1 cellular context compared by ENCODE assay signal in the genomic region with DNA sequence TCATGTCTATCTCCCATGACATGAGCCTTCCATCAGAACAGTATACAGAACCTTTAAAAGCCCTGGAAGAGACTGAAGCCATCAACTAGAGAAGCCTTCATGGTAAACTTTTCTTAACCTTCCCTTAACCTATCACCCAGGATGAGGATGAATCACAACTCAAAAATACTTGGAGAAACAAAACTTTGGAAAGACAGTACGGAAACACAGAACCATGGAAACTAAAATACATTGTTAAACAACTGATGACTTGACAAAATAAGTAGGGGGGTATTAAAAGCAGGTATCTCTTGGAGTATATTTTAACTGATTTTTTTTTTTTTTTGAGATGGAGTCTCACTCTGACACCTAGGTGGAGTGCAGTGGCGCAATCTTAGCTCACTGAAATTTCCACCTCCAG.
A peak's percentile ranks its signal among the peaks of the same experiment; 100 is the strongest.
TF ChIP-seq lines count a peak whose summit lies in the region.

No MANE protein-coding gene starts in this region.

TF ChIP-seq in IMR-90, 13 proteins besides CTCF, POLR2A, EP300 and RAD21:
- TF ChIP-seq RCOR1 (IDR thresholded peaks at IDR 0.05; ENCODE audit: insufficient replicate concordance, low read length) (no peak), MAFK (IDR thresholded peaks at IDR 0.05; ENCODE audit: low read depth, low read length) (peak; percentile 71)
TF ChIP-seq in IMR-90: peak in this region for 1.
